In the genomic region with DNA sequence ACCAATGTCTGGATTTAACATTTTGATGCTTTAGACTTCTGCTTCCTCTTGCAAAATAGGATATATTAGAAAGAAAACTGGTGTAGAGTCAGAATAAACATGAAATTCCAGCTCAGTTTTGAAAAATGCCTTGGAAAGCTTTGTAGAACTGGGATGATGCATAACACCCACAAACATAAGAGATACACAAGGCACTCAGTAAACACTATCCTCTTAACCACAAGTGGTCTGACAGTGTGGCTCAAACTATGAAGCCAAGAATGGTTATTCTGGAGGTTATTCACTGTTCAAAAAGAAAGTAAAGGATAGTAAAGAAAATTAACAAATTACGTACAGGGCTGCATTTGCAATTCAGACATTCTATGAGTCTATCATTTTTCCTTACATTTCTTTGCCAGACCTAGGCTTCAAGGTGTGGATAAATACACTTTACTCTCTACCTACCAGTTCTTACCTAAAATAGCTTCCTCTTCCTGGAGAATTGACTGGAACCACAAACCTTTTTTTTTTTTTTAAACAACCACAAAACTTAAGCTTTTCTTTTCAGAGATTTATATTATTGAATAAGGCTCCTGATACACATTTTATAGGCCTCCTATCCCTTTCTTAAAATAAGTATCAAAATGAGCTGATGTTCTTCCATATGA, we compare ENCODE assay signal across 10 cellular contexts. TPM values are rescaled to one million over a fixed set of nuclear protein-coding genes. Genes with fewer than 3 reads are reported as not detected.
DNase-seq lines count a peak whose midpoint lies in the region; ATAC-seq, FAIRE-seq and TF ChIP-seq lines count a peak whose summit lies in the region.
"Had no signal": no experiment of that assay in that cellular context is flagged by ENCODE, and none has a peak within 500 bp of the region (broad histone marks: within the 10 kb centered on the region; RNA-seq: fewer than 3 reads in every experiment).

No MANE protein-coding gene starts in this region.

- ATAC-seq in Right ventricle myocardium superior (ENCODE audit: poor library complexity), result no peak

- intact Hi-C loops in Right ventricle myocardium superior (cut with DNase I), result no loop called here

- no peak for TF ChIP-seq POLR2A in GM12892 (IDR thresholded peaks at IDR 0.05; ENCODE audit: low read depth, low read length)

- no peak for FAIRE-seq in GM12892 (lab: Jason Lieb, UNC)

- TF ChIP-seq CTCF in WI38 (IDR thresholded peaks at IDR 0.05; ENCODE audit: low read depth, low read length), result no peak

- peak; percentile 24 for DNase-seq in AG08396 (ENCODE audit: low spot score)
- peak; percentile 78 for DNase-seq in DMS53 treated with DMSO at 0.1 percent for 48 hours (lab: John Stamatoyannopoulos, UW; ENCODE audit: unreplicated experiment)
- peak; percentile 75 for DNase-seq in iris pigment epithelial cell (ENCODE audit: low read depth)
- DNase-seq in Right ventricle myocardium superior, result no peak
- no peak for DNase-seq in DMS114 treated with DMSO at 0.1 percent for 48 hours (lab: John Stamatoyannopoulos, UW; ENCODE audit: unreplicated experiment)
- no peak for DNase-seq in GM12892 (ENCODE audit: insufficient read length)
- DNase-seq in NCI-H1930 (lab: John Stamatoyannopoulos, UW), result no peak
- DNase-seq: anterior cingulate cortex, SHP77 had no signal

- peak overlapping the region; percentile 22; the same call in 1 of the 2 replicates for H3K4me3 ChIP-seq in WI38 (ENCODE audit: low read depth, low read length)

RNA-seq across cellular contexts. Expression of a gene that starts 9.0 kb away (rescaled TPM):
- 9.3 TPM for total RNA-seq in Right ventricle myocardium superior
- 13.2 TPM for polyA plus RNA-seq in GM12892 (2012; ENCODE audit: missing spikeins)

Comparison
In these comparisons a context has a peak if more than half of its experiments do, and no peak if none do; other contexts are left out.
1. DNase-seq: peak in AG08396 (single experiment), DMS53 treated with DMSO at 0.1 percent for 48 hours (single experiment) and iris pigment epithelial cell (single experiment); none in Right ventricle myocardium superior (single experiment), DMS114 treated with DMSO at 0.1 percent for 48 hours (single experiment), GM12892 (single experiment) and NCI-H1930 (0 of 2).